Comparison of ENCODE assay signal across 2 cellular contexts in the genomic region with DNA sequence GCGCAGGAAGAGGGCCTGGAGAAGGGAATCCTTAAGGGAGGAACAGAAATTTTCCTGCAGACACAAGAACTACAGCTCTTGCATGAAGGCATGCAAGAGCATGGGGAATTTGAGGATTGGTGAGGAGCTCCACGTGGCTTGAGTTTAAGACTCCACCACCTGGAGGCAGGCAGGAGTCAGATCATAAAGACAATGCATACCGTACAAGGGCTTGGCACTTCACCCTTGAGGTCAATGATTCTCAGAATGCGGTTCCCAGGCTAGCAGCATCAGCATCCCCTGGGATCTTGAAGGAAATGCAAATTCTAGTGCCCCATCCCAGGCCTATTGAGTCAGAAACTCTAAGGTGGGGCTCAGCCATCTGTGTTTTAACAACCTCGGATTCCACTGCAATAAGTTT.
TF ChIP-seq lines count a peak whose summit lies in the region.

No MANE protein-coding gene starts in this region.

TF ChIP-seq in GM23338, 12 proteins besides CTCF, POLR2A, EP300 and RAD21 (continues in another document):
- TF ChIP-seq STAT1 (IDR thresholded peaks at IDR 0.05; ENCODE audit: unreplicated experiment) (no peak), NANOG (IDR thresholded peaks at IDR 0.05; ENCODE audit: borderline replicate concordance) (no peak), ZNF331 (CRISPR knock-in tag; IDR thresholded peaks at IDR 0.05; ENCODE audit: low read depth) (no peak), POLR2AphosphoS5 (IDR thresholded peaks at IDR 0.05; ENCODE audit: low read depth) (no peak), EZH2phosphoT487 (IDR thresholded peaks at IDR 0.05; ENCODE audit: unreplicated experiment) (no peak), EZH2 (IDR thresholded peaks at IDR 0.05; ENCODE audit: low read depth, unreplicated experiment) (no peak), JUNB (IDR thresholded peaks at IDR 0.05; ENCODE audit: unreplicated experiment) (no peak)
- TF ChIP-seq, protein P1, sequence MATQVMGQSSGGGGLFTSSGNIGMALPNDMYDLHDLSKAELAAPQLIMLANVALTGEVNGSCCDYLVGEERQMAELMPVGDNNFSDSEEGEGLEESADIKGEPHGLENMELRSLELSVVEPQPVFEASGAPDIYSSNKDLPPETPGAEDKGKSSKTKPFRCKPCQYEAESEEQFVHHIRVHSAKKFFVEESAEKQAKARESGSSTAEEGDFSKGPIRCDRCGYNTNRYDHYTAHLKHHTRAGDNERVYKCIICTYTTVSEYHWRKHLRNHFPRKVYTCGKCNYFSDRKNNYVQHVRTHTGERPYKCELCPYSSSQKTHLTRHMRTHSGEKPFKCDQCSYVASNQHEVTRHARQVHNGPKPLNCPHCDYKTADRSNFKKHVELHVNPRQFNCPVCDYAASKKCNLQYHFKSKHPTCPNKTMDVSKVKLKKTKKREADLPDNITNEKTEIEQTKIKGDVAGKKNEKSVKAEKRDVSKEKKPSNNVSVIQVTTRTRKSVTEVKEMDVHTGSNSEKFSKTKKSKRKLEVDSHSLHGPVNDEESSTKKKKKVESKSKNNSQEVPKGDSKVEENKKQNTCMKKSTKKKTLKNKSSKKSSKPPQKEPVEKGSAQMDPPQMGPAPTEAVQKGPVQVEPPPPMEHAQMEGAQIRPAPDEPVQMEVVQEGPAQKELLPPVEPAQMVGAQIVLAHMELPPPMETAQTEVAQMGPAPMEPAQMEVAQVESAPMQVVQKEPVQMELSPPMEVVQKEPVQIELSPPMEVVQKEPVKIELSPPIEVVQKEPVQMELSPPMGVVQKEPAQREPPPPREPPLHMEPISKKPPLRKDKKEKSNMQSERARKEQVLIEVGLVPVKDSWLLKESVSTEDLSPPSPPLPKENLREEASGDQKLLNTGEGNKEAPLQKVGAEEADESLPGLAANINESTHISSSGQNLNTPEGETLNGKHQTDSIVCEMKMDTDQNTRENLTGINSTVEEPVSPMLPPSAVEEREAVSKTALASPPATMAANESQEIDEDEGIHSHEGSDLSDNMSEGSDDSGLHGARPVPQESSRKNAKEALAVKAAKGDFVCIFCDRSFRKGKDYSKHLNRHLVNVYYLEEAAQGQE (IDR thresholded peaks at IDR 0.05; ENCODE audit: unreplicated experiment) = no peak
- TF ChIP-seq, protein P2, sequence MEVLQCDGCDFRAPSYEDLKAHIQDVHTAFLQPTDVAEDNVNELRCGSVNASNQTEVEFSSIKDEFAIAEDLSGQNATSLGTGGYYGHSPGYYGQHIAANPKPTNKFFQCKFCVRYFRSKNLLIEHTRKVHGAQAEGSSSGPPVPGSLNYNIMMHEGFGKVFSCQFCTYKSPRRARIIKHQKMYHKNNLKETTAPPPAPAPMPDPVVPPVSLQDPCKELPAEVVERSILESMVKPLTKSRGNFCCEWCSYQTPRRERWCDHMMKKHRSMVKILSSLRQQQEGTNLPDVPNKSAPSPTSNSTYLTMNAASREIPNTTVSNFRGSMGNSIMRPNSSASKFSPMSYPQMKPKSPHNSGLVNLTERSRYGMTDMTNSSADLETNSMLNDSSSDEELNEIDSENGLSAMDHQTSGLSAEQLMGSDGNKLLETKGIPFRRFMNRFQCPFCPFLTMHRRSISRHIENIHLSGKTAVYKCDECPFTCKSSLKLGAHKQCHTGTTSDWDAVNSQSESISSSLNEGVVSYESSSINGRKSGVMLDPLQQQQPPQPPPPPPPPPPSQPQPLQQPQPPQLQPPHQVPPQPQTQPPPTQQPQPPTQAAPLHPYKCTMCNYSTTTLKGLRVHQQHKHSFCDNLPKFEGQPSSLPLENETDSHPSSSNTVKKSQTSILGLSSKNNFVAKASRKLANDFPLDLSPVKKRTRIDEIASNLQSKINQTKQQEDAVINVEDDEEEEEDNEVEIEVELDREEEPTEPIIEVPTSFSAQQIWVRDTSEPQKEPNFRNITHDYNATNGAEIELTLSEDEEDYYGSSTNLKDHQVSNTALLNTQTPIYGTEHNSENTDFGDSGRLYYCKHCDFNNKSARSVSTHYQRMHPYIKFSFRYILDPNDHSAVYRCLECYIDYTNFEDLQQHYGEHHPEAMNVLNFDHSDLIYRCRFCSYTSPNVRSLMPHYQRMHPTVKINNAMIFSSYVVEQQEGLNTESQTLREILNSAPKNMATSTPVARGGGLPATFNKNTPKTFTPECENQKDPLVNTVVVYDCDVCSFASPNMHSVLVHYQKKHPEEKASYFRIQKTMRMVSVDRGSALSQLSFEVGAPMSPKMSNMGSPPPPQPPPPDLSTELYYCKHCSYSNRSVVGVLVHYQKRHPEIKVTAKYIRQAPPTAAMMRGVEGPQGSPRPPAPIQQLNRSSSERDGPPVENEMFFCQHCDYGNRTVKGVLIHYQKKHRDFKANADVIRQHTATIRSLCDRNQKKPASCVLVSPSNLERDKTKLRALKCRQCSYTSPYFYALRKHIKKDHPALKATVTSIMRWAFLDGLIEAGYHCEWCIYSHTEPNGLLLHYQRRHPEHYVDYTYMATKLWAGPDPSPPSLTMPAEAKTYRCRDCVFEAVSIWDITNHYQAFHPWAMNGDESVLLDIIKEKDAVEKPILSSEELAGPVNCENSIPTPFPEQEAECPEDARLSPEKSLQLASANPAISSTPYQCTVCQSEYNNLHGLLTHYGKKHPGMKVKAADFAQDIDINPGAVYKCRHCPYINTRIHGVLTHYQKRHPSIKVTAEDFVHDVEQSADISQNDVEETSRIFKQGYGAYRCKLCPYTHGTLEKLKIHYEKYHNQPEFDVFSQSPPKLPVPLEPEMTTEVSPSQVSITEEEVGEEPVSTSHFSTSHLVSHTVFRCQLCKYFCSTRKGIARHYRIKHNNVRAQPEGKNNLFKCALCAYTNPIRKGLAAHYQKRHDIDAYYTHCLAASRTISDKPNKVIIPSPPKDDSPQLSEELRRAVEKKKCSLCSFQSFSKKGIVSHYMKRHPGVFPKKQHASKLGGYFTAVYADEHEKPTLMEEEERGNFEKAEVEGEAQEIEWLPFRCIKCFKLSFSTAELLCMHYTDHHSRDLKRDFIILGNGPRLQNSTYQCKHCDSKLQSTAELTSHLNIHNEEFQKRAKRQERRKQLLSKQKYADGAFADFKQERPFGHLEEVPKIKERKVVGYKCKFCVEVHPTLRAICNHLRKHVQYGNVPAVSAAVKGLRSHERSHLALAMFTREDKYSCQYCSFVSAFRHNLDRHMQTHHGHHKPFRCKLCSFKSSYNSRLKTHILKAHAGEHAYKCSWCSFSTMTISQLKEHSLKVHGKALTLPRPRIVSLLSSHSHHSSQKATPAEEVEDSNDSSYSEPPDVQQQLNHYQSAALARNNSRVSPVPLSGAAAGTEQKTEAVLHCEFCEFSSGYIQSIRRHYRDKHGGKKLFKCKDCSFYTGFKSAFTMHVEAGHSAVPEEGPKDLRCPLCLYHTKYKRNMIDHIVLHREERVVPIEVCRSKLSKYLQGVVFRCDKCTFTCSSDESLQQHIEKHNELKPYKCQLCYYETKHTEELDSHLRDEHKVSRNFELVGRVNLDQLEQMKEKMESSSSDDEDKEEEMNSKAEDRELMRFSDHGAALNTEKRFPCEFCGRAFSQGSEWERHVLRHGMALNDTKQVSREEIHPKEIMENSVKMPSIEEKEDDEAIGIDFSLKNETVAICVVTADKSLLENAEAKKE (CRISPR knock-in tag; IDR thresholded peaks at IDR 0.05) = no peak
- TF ChIP-seq, protein P3, sequence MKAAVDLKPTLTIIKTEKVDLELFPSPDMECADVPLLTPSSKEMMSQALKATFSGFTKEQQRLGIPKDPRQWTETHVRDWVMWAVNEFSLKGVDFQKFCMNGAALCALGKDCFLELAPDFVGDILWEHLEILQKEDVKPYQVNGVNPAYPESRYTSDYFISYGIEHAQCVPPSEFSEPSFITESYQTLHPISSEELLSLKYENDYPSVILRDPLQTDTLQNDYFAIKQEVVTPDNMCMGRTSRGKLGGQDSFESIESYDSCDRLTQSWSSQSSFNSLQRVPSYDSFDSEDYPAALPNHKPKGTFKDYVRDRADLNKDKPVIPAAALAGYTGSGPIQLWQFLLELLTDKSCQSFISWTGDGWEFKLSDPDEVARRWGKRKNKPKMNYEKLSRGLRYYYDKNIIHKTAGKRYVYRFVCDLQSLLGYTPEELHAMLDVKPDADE (IDR thresholded peaks at IDR 0.05) = no peak

TF ChIP-seq in H1, 55 proteins besides CTCF, POLR2A, EP300 and RAD21:
- TF ChIP-seq, protein P4, sequence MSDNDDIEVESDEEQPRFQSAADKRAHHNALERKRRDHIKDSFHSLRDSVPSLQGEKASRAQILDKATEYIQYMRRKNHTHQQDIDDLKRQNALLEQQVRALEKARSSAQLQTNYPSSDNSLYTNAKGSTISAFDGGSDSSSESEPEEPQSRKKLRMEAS (IDR thresholded peaks at IDR 0.05) = peak; percentile 40; the same call in 1 of the 2 replicates
- TF ChIP-seq CREB1 (IDR thresholded peaks at IDR 0.05) (no peak), POU5F1 (IDR thresholded peaks at IDR 0.05; ENCODE audit: low read depth, low read length) (no peak), YY1 (IDR thresholded peaks at IDR 0.05; ENCODE audit: low read depth, low read length) (no peak), E2F6 (IDR thresholded peaks at IDR 0.05) (0 out of 2 replicates have a peak, but pooled peaks have one; percentile 35)
